In genomic region chr1:116997666-116998065, GRCh38 we compare ENCODE assay signal across 34 cellular contexts. TPM values are rescaled to one million over a fixed set of nuclear protein-coding genes. Genes with fewer than 3 reads are reported as not detected.
DNase-seq lines count a peak whose midpoint lies in the region; ATAC-seq, FAIRE-seq and TF ChIP-seq lines count a peak whose summit lies in the region.
"Had no signal": no experiment of that assay in that cellular context is flagged by ENCODE, and none has a peak within 500 bp of the region (broad histone marks: within the 10 kb centered on the region; RNA-seq: fewer than 3 reads in every experiment).

No MANE protein-coding gene starts in this region.

- intact Hi-C loops in left ventricle myocardium superior (cut with micrococcal nuclease): no loop called here
- intact Hi-C loops in left ventricle myocardium inferior (cut with micrococcal nuclease): no loop called here

- H3K27me3 Mint-ChIP-seq in astrocyte (ENCODE audit: low read depth, unreplicated experiment) (no peaks in the 10 kb centered on the region), mesothelial cell of epicardium (ENCODE audit: low read depth) (no peaks in the 10 kb centered on the region)
- peaks cover 0 to 2% of the 10 kb centered on the region in 2 donors for H3K27me3 Mint-ChIP-seq in natural killer cell treated with Interleukin-12 subunit alpha and Interleukin-12 subunit beta and Interleukin-15 and Interleukin-18, amount 100 ng/mL, for 72 hours
- H3K27me3 Mint-ChIP-seq: activated naive CD4-positive, alpha-beta T cell treated with anti-CD3 and anti-CD28 coated beads, Interleukin-2, amount 50 U/mL, for 24 hours; CD4-positive, CD25-positive, alpha-beta regulatory T cell; type B pancreatic cell had no signal

- H3K27me3 ChIP-seq in left ventricle myocardium inferior (ENCODE audit: low read depth) (no peaks in the 10 kb centered on the region), astrocyte (ENCODE audit: insufficient read depth, low read length) (no peaks in the 10 kb centered on the region)

- ATAC-seq in left ventricle myocardium superior: peak; percentile 37
- ATAC-seq in natural killer cell treated with Interleukin-12 subunit alpha and Interleukin-12 subunit beta and Interleukin-15 and Interleukin-18, amount 100 ng/mL, for 72 hours: no peak
- no peak for ATAC-seq in HG02870 (IDR thresholded peaks at IDR 0.05; ENCODE audit: unreplicated experiment)
- ATAC-seq: natural killer cell had no signal

- H2AFZ ChIP-seq in astrocyte (ENCODE audit: low read depth, low read length): no peak overlapping the region

- TF ChIP-seq CTCF in left ventricle myocardium inferior (IDR thresholded peaks at IDR 0.05; ENCODE audit: borderline replicate concordance) (no peak), astrocyte (IDR thresholded peaks at IDR 0.05; ENCODE audit: insufficient read depth, low read depth, low read length) (no peak), mesothelial cell of epicardium (IDR thresholded peaks at IDR 0.05; ENCODE audit: unreplicated experiment) (no peak)

- H3K9me3 Mint-ChIP-seq in astrocyte (ENCODE audit: unreplicated experiment) (peaks cover 2% of the 10 kb centered on the region), mesothelial cell of epicardium (peaks cover 16% of the 10 kb centered on the region)
- no peaks in the 10 kb centered on the region for H3K9me3 Mint-ChIP-seq in natural killer cell treated with Interleukin-12 subunit alpha and Interleukin-12 subunit beta and Interleukin-15 and Interleukin-18, amount 100 ng/mL, for 72 hours
- H3K9me3 Mint-ChIP-seq: HFFc6, natural killer cell had no signal

- H3K4me1 ChIP-seq in left ventricle myocardium inferior (no peaks in the 10 kb centered on the region), astrocyte (ENCODE audit: insufficient read depth, low read length) (peaks cover 13% of the 10 kb centered on the region)

- DNase-seq in left ventricle myocardium superior: no peak
- no peak for DNase-seq in left ventricle myocardium inferior
- no peak for DNase-seq in astrocyte (ENCODE audit: low read depth)
- DNase-seq in mesothelial cell of epicardium (ENCODE audit: low spot score in 2 of 2, unreplicated experiment in 2 of 2): no peak
- no peak for DNase-seq in retina
- DNase-seq in natural killer cell treated with Interleukin-12 subunit alpha and Interleukin-12 subunit beta and Interleukin-15 and Interleukin-18, amount 100 ng/mL, for 72 hours (ENCODE audit: low spot score): no peak
- DNase-seq in iPS-NIHi11 (ENCODE audit: low spot score): no peak
- DNase-seq: activated CD4-positive, alpha-beta T cell treated with anti-CD3 and anti-CD28 coated beads for 4 hours; activated T-cell treated with anti-CD3 and anti-CD28 coated beads for 4 hours; AML-193; amygdala; CD4-positive, CD25-positive, alpha-beta regulatory T cell; DMS79 treated with DMSO at 0.1 percent for 48 hours; effector CD4-positive, alpha-beta T cell; glutamatergic neuron; HFFc6; islet precursor cell; KG1; natural killer cell; NCI-H1417; NCI-H2081; NCI-H2227 treated with DMSO at 0.1 percent for 48 hours; NCI-H526 treated with DMSO at 0.1 percent for 48 hours; SIG-M5; stimulated activated naive CD4-positive, alpha-beta T cell; T1000; WERI-Rb-1 had no signal

- no peak overlapping the region for H3K27ac ChIP-seq in left ventricle myocardium inferior (replicated peaks)
- H3K27ac ChIP-seq in astrocyte (ENCODE audit: low read depth, low read length): peak overlapping the region; percentile 49
- H3K27ac ChIP-seq: WERI-Rb-1 had no signal

- no peak for FAIRE-seq in astrocyte (lab: Jason Lieb, UNC)
- FAIRE-seq: colon had no signal

- H3K27ac Mint-ChIP-seq in astrocyte (ENCODE audit: unreplicated experiment): peak overlapping the region; percentile 0
- H3K27ac Mint-ChIP-seq in mesothelial cell of epicardium: peak overlapping the region; percentile 11
- no peak overlapping the region for H3K27ac Mint-ChIP-seq in natural killer cell treated with Interleukin-12 subunit alpha and Interleukin-12 subunit beta and Interleukin-15 and Interleukin-18, amount 100 ng/mL, for 72 hours
- H3K27ac Mint-ChIP-seq: activated naive CD4-positive, alpha-beta T cell treated with anti-CD3 and anti-CD28 coated beads, Interleukin-2, amount 50 U/mL, for 24 hours; activated T-helper 2 cell treated with anti-CD3 and anti-CD28 coated beads, Interferon-gamma antibody, Interleukin-2, Interleukin-4, amounts not matched to agents 10 μg/mL and 5 μg/mL and 100 μg/mL, durations not matched to agents 14 hours and 24 hours and 36 hours; HFFc6; natural killer cell had no signal

- H3K4me3 Mint-ChIP-seq in astrocyte (ENCODE audit: unreplicated experiment) (peak overlapping the region; percentile 11), mesothelial cell of epicardium (no peak overlapping the region)
- no peak overlapping the region for H3K4me3 Mint-ChIP-seq in natural killer cell treated with Interleukin-12 subunit alpha and Interleukin-12 subunit beta and Interleukin-15 and Interleukin-18, amount 100 ng/mL, for 72 hours
- H3K4me3 Mint-ChIP-seq: activated naive CD4-positive, alpha-beta T cell treated with anti-CD3 and anti-CD28 coated beads, Interleukin-2, amount 50 U/mL, for 24 hours; CD4-positive, CD25-positive, alpha-beta regulatory T cell; HFFc6; natural killer cell; type B pancreatic cell had no signal

- no peak overlapping the region for H3K4me3 ChIP-seq in left ventricle myocardium inferior
- no peak overlapping the region for H3K4me3 ChIP-seq in astrocyte (ENCODE audit: insufficient read depth, low read depth, low read length)
- H3K4me3 ChIP-seq: smooth muscle cell had no signal

- peaks cover 10% of the 10 kb centered on the region for H3K36me3 Mint-ChIP-seq in astrocyte (ENCODE audit: low read depth, unreplicated experiment)
- peaks cover 14% of the 10 kb centered on the region for H3K36me3 Mint-ChIP-seq in mesothelial cell of epicardium
- no peaks in the 10 kb centered on the region for H3K36me3 Mint-ChIP-seq in natural killer cell treated with Interleukin-12 subunit alpha and Interleukin-12 subunit beta and Interleukin-15 and Interleukin-18, amount 100 ng/mL, for 72 hours
- H3K36me3 Mint-ChIP-seq: CD4-positive, CD25-positive, alpha-beta regulatory T cell; natural killer cell had no signal

- H3K4me2 ChIP-seq in astrocyte (ENCODE audit: low read length): peak overlapping the region; percentile 37
- H3K4me2 ChIP-seq: smooth muscle cell had no signal

- H3K9me3 ChIP-seq in left ventricle myocardium inferior (replicated peaks) (peaks cover 3% of the 10 kb centered on the region), astrocyte (ENCODE audit: insufficient read depth, low read depth, low read length) (no peaks in the 10 kb centered on the region)

- no peaks in the 10 kb centered on the region for H4K20me1 ChIP-seq in astrocyte (ENCODE audit: insufficient read depth, low read length)

- H3K79me2 ChIP-seq in astrocyte (ENCODE audit: insufficient read depth, low read length): no peaks in the 10 kb centered on the region

- no peaks in the 10 kb centered on the region for H3K36me3 ChIP-seq in left ventricle myocardium inferior
- no peaks in the 10 kb centered on the region for H3K36me3 ChIP-seq in astrocyte (ENCODE audit: insufficient read depth, low read length)
- H3K36me3 ChIP-seq: WERI-Rb-1 had no signal

- H3K9ac ChIP-seq in astrocyte (ENCODE audit: low read length): peak overlapping the region; percentile 36

- H3K4me1 Mint-ChIP-seq in astrocyte (ENCODE audit: low read depth, unreplicated experiment) (peaks cover 18% of the 10 kb centered on the region), mesothelial cell of epicardium (peaks cover 3% of the 10 kb centered on the region)
- peaks cover 12 to 14% of the 10 kb centered on the region in 2 donors for H3K4me1 Mint-ChIP-seq in natural killer cell treated with Interleukin-12 subunit alpha and Interleukin-12 subunit beta and Interleukin-15 and Interleukin-18, amount 100 ng/mL, for 72 hours (ENCODE audit: low read depth in 2 of 2)

RNA-seq across cellular contexts. Expression of gene CD101, which starts 3.9 kb away (rescaled TPM):
- total RNA-seq in left ventricle myocardium superior: 0.45 TPM
- total RNA-seq in left ventricle myocardium inferior: 0.74 TPM
- total RNA-seq in astrocyte: 1.6 and 2.6 TPM in 2 replicates
- total RNA-seq in mesothelial cell of epicardium: 3.7 to 5.6 TPM (median 4.1 TPM) in 3 replicates
- 1 to 10 TPM; 1.4 to 2.3 TPM for total RNA-seq in natural killer cell treated with Interleukin-12 subunit alpha and Interleukin-12 subunit beta and Interleukin-15 and Interleukin-18, amount 100 ng/mL, for 72 hours
- total RNA-seq: A172, HFFc6 had no signal

Comparison
In these comparisons a context has a peak if more than half of its experiments do, and no peak if none do; other contexts are left out.
1. H3K27ac Mint-ChIP-seq: peak in astrocyte (single experiment) and mesothelial cell of epicardium (single experiment); none in natural killer cell treated with Interleukin-12 subunit alpha and Interleukin-12 subunit beta and Interleukin-15 and Interleukin-18, amount 100 ng/mL, for 72 hours (0 of 2).